Comparison of ENCODE assay signal across 15 cellular contexts in the genomic region with DNA sequence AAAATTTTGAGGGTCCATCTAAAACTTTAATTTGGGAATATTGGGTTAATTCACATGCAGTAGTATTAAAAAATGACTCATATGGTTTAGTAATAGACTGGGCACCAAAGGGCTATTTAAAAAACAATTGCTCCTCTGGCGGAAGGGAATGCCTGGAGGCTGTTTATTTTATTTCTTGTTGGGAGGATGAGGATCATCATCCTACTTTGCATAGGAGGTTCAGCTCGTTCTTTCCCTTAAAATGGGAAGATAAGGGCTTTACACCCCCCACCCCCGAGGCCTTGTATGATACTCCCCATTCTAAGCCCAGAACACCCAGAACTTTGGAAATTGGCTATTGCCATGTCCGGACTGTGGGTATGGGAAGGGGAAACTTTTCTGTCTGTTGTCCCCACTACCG. TPM values are rescaled to one million over a fixed set of nuclear protein-coding genes. Genes with fewer than 3 reads are reported as not detected.
DNase-seq lines count a peak whose midpoint lies in the region; ATAC-seq and TF ChIP-seq lines count a peak whose summit lies in the region.
"Not testable (repeated sequence)": the region's sequence is repeated elsewhere in the genome, so short reads cannot be mapped to it uniquely, and the experiment has no call there.
"Had no signal": no experiment of that assay in that cellular context is flagged by ENCODE, and none has a peak within 500 bp of the region (broad histone marks: within the 10 kb centered on the region; RNA-seq: fewer than 3 reads in every experiment).

No MANE protein-coding gene starts in this region.

- peak overlapping the region; percentile 5 for H3K56ac ChIP-seq in mesendoderm (ENCODE audit: low read length)

- intact Hi-C loops in PC-3 (cut with micrococcal nuclease); MCF 10A (cut with micrococcal nuclease): not testable (repeated sequence)

- H3K4me1 ChIP-seq in GM23248 (ENCODE audit: insufficient read depth); HEK293 (ENCODE audit: control insufficient read depth, insufficient read depth, low read length); endodermal cell (ENCODE audit: control insufficient read depth, insufficient read depth, low read length); mesendoderm (ENCODE audit: control insufficient read depth, low read depth, low read length): not testable (repeated sequence)
- H3K4me1 ChIP-seq in PC-3 (ENCODE audit: insufficient read depth, low read length), result peaks cover 40% of the 10 kb centered on the region

- 38% methylated on average over 5 of the region's 5 CpGs for WGBS in GM23248 (ENCODE audit: low coverage in 1 of 2, low lambda C conversion rate in 2 of 2, missing lambda C conversion rate in 2 of 2), 2 experiments
- 89 to 100% methylated on average over 1 to 4 of the region's 5 CpGs for WGBS in endodermal cell (ENCODE audit: insufficient coverage in 1 of 2, insufficient read length in 1 of 2), 2 experiments
- no CpG with 5 or more reads among the region's 5 CpGs for WGBS in mesendoderm (ENCODE audit: extremely low coverage, insufficient coverage, low lambda C conversion rate)

- DNase-seq in EH (ENCODE audit: low read depth) (peak; percentile 15), GM23248 (peak; percentile 7), MG63 (peak; percentile 21), PC-3 (peak; percentile 85), MCF 10A (ENCODE audit: unreplicated experiment) (peak; percentile 70), mesendoderm (peak; percentile 8)
- DNase-seq in endodermal cell, result not testable (repeated sequence)

- H3K4me2 ChIP-seq in GM23248 (ENCODE audit: unreplicated experiment); mesendoderm (ENCODE audit: low read length): not testable (repeated sequence)
- H3K4me2 ChIP-seq in PC-3 (ENCODE audit: low read length), result 0 out of 2 replicates have a peak overlapping the region, but pooled peaks have one; percentile 19

- H3K27me3 ChIP-seq in GM23248 (replicated peaks; ENCODE audit: insufficient read depth); MG63; PC-3 (ENCODE audit: low read length); endodermal cell (ENCODE audit: control insufficient read depth, insufficient read depth, low read length, poor library complexity, severe bottlenecking); mesendoderm (ENCODE audit: insufficient read depth, low read length, poor library complexity): not testable (repeated sequence)

- not testable (repeated sequence) for H3K9me3 ChIP-seq in GM23248 (ENCODE audit: low read depth); HEK293 (ENCODE audit: control insufficient read depth, insufficient read depth, low read depth, low read length); MG63; PC-3 (ENCODE audit: low read length)
- H3K9me3 ChIP-seq in endodermal cell (ENCODE audit: control insufficient read depth, low read length), result peaks cover 11% of the 10 kb centered on the region

- H3K27ac ChIP-seq in GM23248; HEK293 (ENCODE audit: extremely low read depth, low read depth, low read length); endodermal cell (ENCODE audit: low read depth, low read length); mesendoderm (ENCODE audit: low read depth, low read length): not testable (repeated sequence)
- peak overlapping the region; percentile 37 for H3K27ac ChIP-seq in PC-3 (ENCODE audit: low read length)

- not testable (repeated sequence) for H2AK5ac ChIP-seq in mesendoderm (ENCODE audit: low read length)

- H3K23ac ChIP-seq in mesendoderm (ENCODE audit: low read length), result not testable (repeated sequence)

- H3K27me3 Mint-ChIP-seq in MCF 10A (ENCODE audit: insufficient read depth, unreplicated experiment); endodermal cell (ENCODE audit: insufficient read depth): not testable (repeated sequence)

- not testable (repeated sequence) for BruUV-seq in PC-3 (replicated peaks; lab: Mats Ljungman, UMichigan); MCF 10A (replicated peaks; lab: Mats Ljungman, UMichigan)

- not testable (repeated sequence) for H2BK5ac ChIP-seq in mesendoderm (ENCODE audit: low read length)

- not testable (repeated sequence) for H4K20me1 ChIP-seq in GM23248 (ENCODE audit: insufficient read depth); PC-3 (ENCODE audit: low read length)

- H3F3A ChIP-seq in GM23248 (ENCODE audit: insufficient read depth); PC-3 (ENCODE audit: low read length, unreplicated experiment): not testable (repeated sequence)

- H3K9me2 ChIP-seq in GM23248 (ENCODE audit: insufficient read depth); PC-3 (replicated peaks; ENCODE audit: low read length): not testable (repeated sequence)

- not testable (repeated sequence) for H3K27ac Mint-ChIP-seq in MCF 10A (ENCODE audit: low read depth, unreplicated experiment); endodermal cell

- H4K5ac ChIP-seq in mesendoderm (ENCODE audit: low read length), result not testable (repeated sequence)

- not testable (repeated sequence) for H3K9ac ChIP-seq in GM23248; PC-3 (ENCODE audit: low read length); endodermal cell (ENCODE audit: extremely low read depth, low read length, poor library complexity, severe bottlenecking); mesendoderm (ENCODE audit: low read length)

- not testable (repeated sequence) for H3K4ac ChIP-seq in mesendoderm (ENCODE audit: low read depth, low read length)

- ATAC-seq in PC-3, result not testable (repeated sequence)

- H3K36me3 Mint-ChIP-seq in MCF 10A (ENCODE audit: insufficient read depth, unreplicated experiment); endodermal cell (ENCODE audit: low read depth): not testable (repeated sequence)

- H3K9me3 Mint-ChIP-seq in MCF 10A (ENCODE audit: unreplicated experiment), result not testable (repeated sequence)
- peaks cover 19% of the 10 kb centered on the region for H3K9me3 Mint-ChIP-seq in endodermal cell

- not testable (repeated sequence) for H4K8ac ChIP-seq in mesendoderm (ENCODE audit: low read depth, low read length)

- H3K4me3 Mint-ChIP-seq in MCF 10A (ENCODE audit: unreplicated experiment); endodermal cell: not testable (repeated sequence)

- H3K4me1 Mint-ChIP-seq in MCF 10A (ENCODE audit: insufficient read depth, unreplicated experiment) (peaks cover 35% of the 10 kb centered on the region), endodermal cell (peaks cover 14% of the 10 kb centered on the region)

- in situ Hi-C loops in GM23248 (cut with MboI), result not testable (repeated sequence)

- H2BK15ac ChIP-seq in mesendoderm (replicated peaks; ENCODE audit: low read depth), result not testable (repeated sequence)

- not testable (repeated sequence) for H3K4me3 ChIP-seq in GM23248; HEK293 (ENCODE audit: low read depth, low read length); MG63; PC-3 (ENCODE audit: low read length); endodermal cell (ENCODE audit: low read length); mesendoderm (ENCODE audit: low read length)

- H3K79me2 ChIP-seq in GM23248 (ENCODE audit: insufficient read depth); PC-3 (ENCODE audit: low read length); mesendoderm (ENCODE audit: control insufficient read depth, insufficient read depth, low read length): not testable (repeated sequence)

- not testable (repeated sequence) for H3K18ac ChIP-seq in mesendoderm (ENCODE audit: low read length)

- TF ChIP-seq CTCF in HEK293 (tag by site-specific recombination; IDR thresholded peaks at IDR 0.05); MCF 10A (IDR thresholded peaks at IDR 0.05; ENCODE audit: unreplicated experiment): not testable (repeated sequence)
- 0 out of 2 replicates have a peak, but pooled peaks have one; percentile 11 for TF ChIP-seq CTCF in PC-3 (conservative IDR thresholded peaks at IDR 0.05; ENCODE audit: low read depth, low read length)
- TF ChIP-seq CTCF in endodermal cell (conservative IDR thresholded peaks at IDR 0.05), result peak; percentile 34

- not testable (repeated sequence) for H2AFZ ChIP-seq in GM23248; PC-3 (ENCODE audit: low read length)

- CTCF ChIA-PET in HEK293 (lab: Yijun Ruan, JAX), result interaction anchor here (0.6 kb wide), 1 partner anchor 19 kb away, joined by 3 read pairs; no protein-coding TSS in a partner anchor
- CTCF ChIA-PET in PC-3 (lab: Charles Lee); MCF 10A (lab: Yijun Ruan, JAX): not testable (repeated sequence)

- H3K36me3 ChIP-seq in GM23248 (ENCODE audit: low read depth); HEK293 (ENCODE audit: control insufficient read depth in 2 of 2, insufficient read depth in 1 of 2, low read length in 2 of 2); MG63; PC-3 (ENCODE audit: low read depth, low read length); endodermal cell (ENCODE audit: control insufficient read depth, insufficient read depth, low read length); mesendoderm (ENCODE audit: control insufficient read depth, insufficient read depth, low read length): not testable (repeated sequence)

- POLR2A ChIA-PET in HEK293 (lab: Yijun Ruan, JAX); PC-3 (lab: Charles Lee; ENCODE audit: unreplicated experiment); MCF 10A (lab: Yijun Ruan, JAX): not testable (repeated sequence)

- not testable (repeated sequence) for H3K79me1 ChIP-seq in mesendoderm (ENCODE audit: low read length)

- H2BK120ac ChIP-seq in mesendoderm (ENCODE audit: low read depth, low read length), result not testable (repeated sequence)

RNA-seq across cellular contexts. Expression of gene ALDH3B2, which starts 29.3 kb away (rescaled TPM):
- not detected in 2 replicates for total RNA-seq in GM23248 (2014; rRNA removed; shearing (Covaris generic))
- not detected in 2 replicates for polyA plus RNA-seq in GM23248 (2016; fragmentation: Nextera tagmentation; extraction: Ambion mirVana)
- total RNA-seq in MG63 (2014; rRNA removed; shearing (Covaris generic); ENCODE audit: low replicate concordance), result not detected in 2 replicates
- total RNA-seq in PC-3 (2014; rRNA removed) (0.40 TPM in 1 of 2 replicates, not detected in the other), MCF 10A (2022) (not detected in 2 replicates), endodermal cell (not detected)
- not detected for polyA plus RNA-seq in endodermal cell (2013, experiment 1 of 2)
- not detected for polyA plus RNA-seq in endodermal cell (2013, experiment 2 of 2)
- polyA plus RNA-seq in mesendoderm (2013, experiment 1 of 2), result 0.11 TPM
- polyA plus RNA-seq in mesendoderm (2013, experiment 2 of 2), result 0.15 TPM
- total RNA-seq: A673; CD4-positive, alpha-beta memory T cell; G401; H1; H7 had no signal
- polyA plus RNA-seq: BJ; CD4-positive, alpha-beta memory T cell; H1 had no signal

RNA-seq across cellular contexts. Expression of gene ACY3, which starts 53.2 kb away (rescaled TPM):
- total RNA-seq in GM23248 (2014; rRNA removed; shearing (Covaris generic)), result not detected in 2 replicates
- not detected in 2 replicates for polyA plus RNA-seq in GM23248 (2016; fragmentation: Nextera tagmentation; extraction: Ambion mirVana)
- not detected in 2 replicates for total RNA-seq in MG63 (2014; rRNA removed; shearing (Covaris generic); ENCODE audit: low replicate concordance)
- total RNA-seq in PC-3 (2014; rRNA removed) (not detected in 2 replicates), MCF 10A (2022) (not detected in 2 replicates), endodermal cell (under 1 TPM; 0.20 to 0.71 TPM)
- polyA plus RNA-seq in endodermal cell (2013, experiment 1 of 2), result not detected
- not detected for polyA plus RNA-seq in endodermal cell (2013, experiment 2 of 2)
- 0.08 TPM for polyA plus RNA-seq in mesendoderm (2013, experiment 1 of 2)
- 0.13 TPM for polyA plus RNA-seq in mesendoderm (2013, experiment 2 of 2)
- total RNA-seq: A673; CD4-positive, alpha-beta memory T cell; Daoy; G401; H1; H7 had no signal
- polyA plus RNA-seq: BJ had no signal
